15 cellular contexts compared by ENCODE assay signal in genomic region chr14:79708426-79708825, GRCh38.
DNase-seq lines count a peak whose midpoint lies in the region; ATAC-seq lines count a peak whose summit lies in the region.
"Had no signal": no experiment of that assay in that cellular context is flagged by ENCODE, and none has a peak within 500 bp of the region (broad histone marks: within the 10 kb centered on the region; RNA-seq: fewer than 3 reads in every experiment).

No MANE protein-coding gene starts in this region.

- no peaks in the 10 kb centered on the region for H3K36me3 Mint-ChIP-seq in stimulated activated naive CD8-positive, alpha-beta T cell treated with anti-CD3 and anti-CD28 coated beads, Interleukin-15, Interleukin-2, amounts not matched to agents 100 ng/mL and 50 ng/mL, for 24 hours (ENCODE audit: low read depth)
- H3K36me3 Mint-ChIP-seq: CD4-positive, CD25-positive, alpha-beta regulatory T cell; CD8-positive, alpha-beta memory T cell had no signal

- no peak for DNase-seq in stimulated activated naive CD8-positive, alpha-beta T cell treated with anti-CD3 and anti-CD28 coated beads, Interleukin-15, amount 100 ng/mL, for 72 hours
- DNase-seq in head of caudate nucleus: peak in 26 of 42 donors; percentile 3 to 81 (median 34)
- DNase-seq in putamen (ENCODE audit: low spot score): peak; percentile 61
- DNase-seq in CD1c-positive myeloid dendritic cell (ENCODE audit: extremely low spot score): no peak
- no peak for DNase-seq in OCI-M2 (lab: John Stamatoyannopoulos, UW; ENCODE audit: unreplicated experiment)
- DNase-seq: 8988T; CD4-positive, CD25-positive, alpha-beta regulatory T cell; CD8-positive, alpha-beta memory T cell; COR-L47; H9 had no signal

- H3K4me1 Mint-ChIP-seq in stimulated activated naive CD8-positive, alpha-beta T cell treated with anti-CD3 and anti-CD28 coated beads, Interleukin-15, Interleukin-2, amounts not matched to agents 100 ng/mL and 50 ng/mL, for 24 hours (ENCODE audit: low read depth): no peaks in the 10 kb centered on the region
- H3K4me1 Mint-ChIP-seq in stimulated activated naive CD8-positive, alpha-beta T cell treated with anti-CD3 and anti-CD28 coated beads, Interleukin-15, amount 100 ng/mL, for 72 hours: no peaks in the 10 kb centered on the region
- H3K4me1 Mint-ChIP-seq: B cell; CD4-positive, CD25-positive, alpha-beta regulatory T cell; CD8-positive, alpha-beta memory T cell; H9; IgD-negative memory B cell had no signal

- intact Hi-C loops in head of caudate nucleus (cut with DNase I): no loop called here

- peak overlapping the region; percentile 63 for H3K27ac Mint-ChIP-seq in stimulated activated naive CD8-positive, alpha-beta T cell treated with anti-CD3 and anti-CD28 coated beads, Interleukin-15, Interleukin-2, amounts not matched to agents 100 ng/mL and 50 ng/mL, for 24 hours
- peak overlapping the region in 1 of 2 donors; percentile 6 for H3K27ac Mint-ChIP-seq in stimulated activated naive CD8-positive, alpha-beta T cell treated with anti-CD3 and anti-CD28 coated beads, Interleukin-15, amount 100 ng/mL, for 72 hours
- H3K27ac Mint-ChIP-seq: B cell; CD4-positive, CD25-positive, alpha-beta regulatory T cell; CD8-positive, alpha-beta memory T cell; H9; IgD-negative memory B cell had no signal

- no peaks in the 10 kb centered on the region for H3K27me3 Mint-ChIP-seq in stimulated activated naive CD8-positive, alpha-beta T cell treated with anti-CD3 and anti-CD28 coated beads, Interleukin-15, Interleukin-2, amounts not matched to agents 100 ng/mL and 50 ng/mL, for 24 hours
- no peaks in the 10 kb centered on the region for H3K27me3 Mint-ChIP-seq in stimulated activated naive CD8-positive, alpha-beta T cell treated with anti-CD3 and anti-CD28 coated beads, Interleukin-15, amount 100 ng/mL, for 72 hours
- H3K27me3 Mint-ChIP-seq: B cell; CD4-positive, CD25-positive, alpha-beta regulatory T cell; CD8-positive, alpha-beta memory T cell; IgD-negative memory B cell had no signal

- H3K4me3 Mint-ChIP-seq in stimulated activated naive CD8-positive, alpha-beta T cell treated with anti-CD3 and anti-CD28 coated beads, Interleukin-15, Interleukin-2, amounts not matched to agents 100 ng/mL and 50 ng/mL, for 24 hours: no peak overlapping the region
- H3K4me3 Mint-ChIP-seq in stimulated activated naive CD8-positive, alpha-beta T cell treated with anti-CD3 and anti-CD28 coated beads, Interleukin-15, amount 100 ng/mL, for 72 hours: no peak overlapping the region
- H3K4me3 Mint-ChIP-seq: B cell; CD4-positive, CD25-positive, alpha-beta regulatory T cell; CD8-positive, alpha-beta memory T cell; H9; IgD-negative memory B cell had no signal

- no peaks in the 10 kb centered on the region for H3K9me3 Mint-ChIP-seq in stimulated activated naive CD8-positive, alpha-beta T cell treated with anti-CD3 and anti-CD28 coated beads, Interleukin-15, Interleukin-2, amounts not matched to agents 100 ng/mL and 50 ng/mL, for 24 hours
- H3K9me3 Mint-ChIP-seq in stimulated activated naive CD8-positive, alpha-beta T cell treated with anti-CD3 and anti-CD28 coated beads, Interleukin-15, amount 100 ng/mL, for 72 hours: peaks cover 0 to 17% of the 10 kb centered on the region in 2 donors
- H3K9me3 Mint-ChIP-seq: H9 had no signal

- no peak for ATAC-seq in stimulated activated naive CD8-positive, alpha-beta T cell treated with anti-CD3 and anti-CD28 coated beads, Interleukin-15, amount 100 ng/mL, for 72 hours
- no peak for ATAC-seq in GM18498 (IDR thresholded peaks at IDR 0.05; ENCODE audit: unreplicated experiment)
- ATAC-seq: HepG2 had no signal

Comparison
In these comparisons a context has a peak if more than half of its experiments do, and no peak if none do; other contexts are left out.
1. DNase-seq: peak in head of caudate nucleus (26 of 42) and putamen (single experiment); none in stimulated activated naive CD8-positive, alpha-beta T cell treated with anti-CD3 and anti-CD28 coated beads, Interleukin-15, amount 100 ng/mL, for 72 hours (0 of 2), CD1c-positive myeloid dendritic cell (single experiment) and OCI-M2 (single experiment).